Comparison of ENCODE assay signal across 14 cellular contexts in genomic region chr3:123716421-123716820, GRCh38.
"Had no signal": no experiment of that assay in that cellular context is flagged by ENCODE, and none has a peak within 500 bp of the region (broad histone marks: within the 10 kb centered on the region; RNA-seq: fewer than 3 reads in every experiment).

No MANE protein-coding gene starts in this region.

- H3K27me3 ChIP-seq: esophagus squamous epithelium, transverse colon had no signal

- H3K4me3 ChIP-seq: esophagus squamous epithelium, transverse colon had no signal

- DNase-seq: activated CD4-positive, alpha-beta T cell treated with anti-CD3 and anti-CD28 coated beads, Interleukin-2, amount 10 ng/mL, durations not matched to agents 7 days and 5 days; activated CD8-positive, alpha-beta memory T cell treated with anti-CD3 and anti-CD28 coated beads, Interleukin-2, amount 50 U/mL, for 4 hours; activated effector memory CD4-positive, alpha-beta T cell treated with anti-CD3 and anti-CD28 coated beads, Interleukin-2, amount 50 U/mL, for 16 hours; activated T-cell treated with anti-CD3 and anti-CD28 coated beads, Interleukin-2, amount 50 U/mL, for 4 hours; dermis blood vessel endothelial cell; effector memory CD4-positive, alpha-beta T cell; esophagus squamous epithelium; naive thymus-derived CD8-positive, alpha-beta T cell; retina; stimulated activated CD4-positive, alpha-beta T cell treated with anti-CD3 and anti-CD28 coated beads, Interleukin-2, amount 100 ng/mL, for 24 hours; stimulated activated naive CD8-positive, alpha-beta T cell treated with anti-CD3 and anti-CD28 coated beads, Interleukin-15, Interleukin-2, amounts not matched to agents 100 U/mL and 50 U/mL, for 24 hours; substantia nigra; transverse colon had no signal

- H3K27ac ChIP-seq: esophagus squamous epithelium had no signal

- H3K36me3 ChIP-seq: esophagus squamous epithelium, transverse colon had no signal

- ATAC-seq: activated CD4-positive, CD25-positive, alpha-beta regulatory T cell treated with anti-CD3 and anti-CD28 coated beads, Interleukin-2, amount 50 U/mL, for 24 hours; activated T-cell treated with anti-CD3 and anti-CD28 coated beads, Interleukin-2, amount 50 U/mL, for 4 hours; naive thymus-derived CD8-positive, alpha-beta T cell; stimulated activated naive CD8-positive, alpha-beta T cell treated with anti-CD3 and anti-CD28 coated beads, Interleukin-15, Interleukin-2, amounts not matched to agents 100 U/mL and 50 U/mL, for 24 hours had no signal

- H3K9me3 ChIP-seq: esophagus squamous epithelium, transverse colon had no signal
